21 cellular contexts compared by ENCODE assay signal in the genomic region with DNA sequence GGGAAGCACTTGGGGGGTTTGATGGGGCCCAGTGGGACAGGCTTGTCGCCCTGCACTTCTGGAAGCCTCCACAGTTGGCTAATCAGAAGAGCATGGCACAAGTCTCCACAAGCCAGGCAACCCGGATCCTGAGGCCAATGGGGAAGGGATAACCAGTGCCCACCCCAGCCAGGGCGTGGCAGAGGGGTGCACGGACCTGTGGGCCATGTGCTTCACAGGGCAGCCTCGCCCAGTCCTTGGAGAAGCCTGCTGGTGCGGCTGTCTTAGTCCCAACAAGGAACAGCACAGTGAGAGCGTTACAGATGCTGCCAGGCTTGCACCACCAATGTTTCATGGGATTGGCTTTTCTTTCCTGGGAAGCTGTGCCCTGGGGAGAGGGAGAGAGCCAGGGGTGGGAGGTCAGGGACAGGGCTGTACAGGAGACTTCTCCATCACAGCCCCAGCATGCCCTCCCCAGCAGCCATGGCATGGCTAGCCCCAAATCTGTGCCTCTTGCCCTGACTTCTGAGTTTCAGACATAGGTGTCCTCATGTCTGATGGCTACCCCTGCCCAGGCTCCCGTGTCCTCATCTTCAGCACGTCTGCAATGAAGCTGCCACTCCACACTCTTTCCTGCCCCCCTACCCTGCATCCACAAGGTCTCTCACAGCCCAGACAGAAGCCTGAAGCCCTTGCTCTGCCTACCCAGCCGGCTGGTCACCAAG.
A peak's percentile ranks its signal among the peaks of the same experiment; 100 is the strongest.
DNase-seq lines count a peak whose midpoint lies in the region; ATAC-seq and TF ChIP-seq lines count a peak whose summit lies in the region.
"Had no signal": no experiment of that assay in that cellular context is flagged by ENCODE, and none has a peak within 500 bp of the region (broad histone marks: within the 10 kb centered on the region; RNA-seq: fewer than 3 reads in every experiment).

No MANE protein-coding gene starts in this region.

- in situ Hi-C loops in transverse colon (cut with MboI; ENCODE audit: low pct_ligation_motif_present in 1 of 4, low pct_unique_long_range_greater_than_20kb in 1 of 4, low sequenced_read_pairs in 3 of 4), result loop anchor here in 2 of 4 donors (10.0 to 25.0 kb wide), 2 partner anchors 285 to 288 kb away; a partner anchor contains a TSS

- H3K27ac Mint-ChIP-seq in central memory CD8-positive, alpha-beta T cell (ENCODE audit: low read depth), result no peak overlapping the region
- H3K27ac Mint-ChIP-seq: activated CD8-positive, alpha-beta T cell treated with anti-CD3 and anti-CD28 coated beads, Interleukin-2, amount 10 ng/mL, durations not matched to agents 7 days and 5 days; CD8-positive, alpha-beta T cell; naive B cell; T-helper 1 cell treated with Interleukin-12 subunit alpha and Interleukin-12 subunit beta and Interleukin-4 antibody, amounts not matched to agents 30 μg/mL and 1 μg/mL, for 36 hours had no signal

- 67 to 78% (median 73%) methylated on average over 4 to 10 of the region's 10 CpGs for WGBS in heart left ventricle, 4 donors
- 78% methylated on average over 10 of the region's 10 CpGs for WGBS in right cardiac atrium
- 71% methylated on average over 10 of the region's 10 CpGs; no CpG with 5 or more reads in 1 of the 2 donors for WGBS in transverse colon (ENCODE audit: low coverage in 1 of 2), 2 donors

- H3K4me3 ChIP-seq in heart left ventricle (no peak overlapping the region), right cardiac atrium (ENCODE audit: low read length) (no peak overlapping the region), transverse colon (no peak overlapping the region)
- H3K4me3 ChIP-seq: adrenal gland, esophagus muscularis mucosa, SJCRH30 had no signal

- H3K27me3 Mint-ChIP-seq in central memory CD8-positive, alpha-beta T cell, result no peaks in the 10 kb centered on the region

- TF ChIP-seq POLR2A in heart left ventricle (IDR thresholded peaks at IDR 0.05) (no peak), transverse colon (IDR thresholded peaks at IDR 0.05) (no peak)

- H3K27ac ChIP-seq in heart left ventricle (no peak overlapping the region), right cardiac atrium (ENCODE audit: low read length) (no peak overlapping the region), transverse colon (no peak overlapping the region)
- H3K27ac ChIP-seq: adrenal gland, esophagus muscularis mucosa, SJCRH30, VCaP had no signal

- intact Hi-C loops in heart left ventricle (cut with DNase I) (loop anchor here in 1 of 10 donors (10.0 kb wide), 1 partner anchor 288 kb away; no protein-coding TSS in a partner anchor), right cardiac atrium (cut with DNase I) (loop anchor here in 2 of 4 donors (5.0 kb wide), 2 partner anchors 285 to 310 kb away; no protein-coding TSS in a partner anchor), transverse colon (cut with DNase I; ENCODE audit: low total_unique reads) (no loop called here)

- no peaks in the 10 kb centered on the region for H3K9me3 Mint-ChIP-seq in central memory CD8-positive, alpha-beta T cell
- H3K9me3 Mint-ChIP-seq: CD8-positive, alpha-beta T cell; naive B cell; T-helper 1 cell treated with Interleukin-12 subunit alpha and Interleukin-12 subunit beta and Interleukin-4 antibody, amounts not matched to agents 30 μg/mL and 1 μg/mL, for 36 hours had no signal

- TF ChIP-seq CTCF in heart left ventricle (IDR thresholded peaks at IDR 0.05) (no peak), transverse colon (IDR thresholded peaks at IDR 0.05) (no peak)

- H3K9me3 ChIP-seq in heart left ventricle (no peaks in the 10 kb centered on the region), right cardiac atrium (ENCODE audit: control insufficient read depth, low read length) (no peaks in the 10 kb centered on the region), transverse colon (no peaks in the 10 kb centered on the region)
- H3K9me3 ChIP-seq: adrenal gland, esophagus muscularis mucosa, SJCRH30 had no signal

- peak in 3 of 5 donors; percentile 11 to 23 (median 20) for DNase-seq in heart left ventricle
- no peak for DNase-seq in right cardiac atrium
- peak; percentile 6 to 9 for DNase-seq in central memory CD8-positive, alpha-beta T cell (ENCODE audit: low spot score in 2 of 2)
- peak; percentile 74 for DNase-seq in mesenteric fat pad (ENCODE audit: low spot score)
- peak; percentile 7 for DNase-seq in transverse colon
- DNase-seq in DMS53 (lab: John Stamatoyannopoulos, UW), result no peak
- DNase-seq: activated gamma-delta T cell treated with Interleukin-2 at 50 U/mL for 16 hours, DMS79 treated with DMSO at 0.1 percent for 48 hours, naive B cell, NCI-H187 treated with DMSO at 0.1 percent for 48 hours, NCI-H2227 treated with DMSO at 0.1 percent for 48 hours, PC-3, SJCRH30 had no signal

- H3K4me1 Mint-ChIP-seq in central memory CD8-positive, alpha-beta T cell, result no peaks in the 10 kb centered on the region

- no peak overlapping the region for H3K4me3 Mint-ChIP-seq in central memory CD8-positive, alpha-beta T cell
- H3K4me3 Mint-ChIP-seq: activated CD8-positive, alpha-beta T cell treated with anti-CD3 and anti-CD28 coated beads, Interleukin-2, amount 10 ng/mL, durations not matched to agents 7 days and 5 days; CD8-positive, alpha-beta T cell; naive B cell; T-helper 1 cell treated with Interleukin-12 subunit alpha and Interleukin-12 subunit beta and Interleukin-4 antibody, amounts not matched to agents 30 μg/mL and 1 μg/mL, for 36 hours had no signal

- ATAC-seq in heart left ventricle (no peak), right cardiac atrium (no peak), GM19452 (IDR thresholded peaks at IDR 0.05; ENCODE audit: unreplicated experiment) (no peak), GM18498 (IDR thresholded peaks at IDR 0.05; ENCODE audit: unreplicated experiment) (no peak)
- ATAC-seq in central memory CD8-positive, alpha-beta T cell (replicated peaks; ENCODE audit: extremely low read depth, poor library complexity, severe bottlenecking), result no peak
- ATAC-seq: activated CD8-positive, alpha-beta T cell treated with anti-CD3 and anti-CD28 coated beads, Interleukin-2, amount 10 ng/mL, durations not matched to agents 7 days and 5 days; CD8-positive, alpha-beta T cell; PC-3 had no signal

- TF ChIP-seq EP300 in transverse colon (IDR thresholded peaks at IDR 0.05; ENCODE audit: low read depth), result no peak

- no peaks in the 10 kb centered on the region for H3K36me3 ChIP-seq in heart left ventricle
- H3K36me3 ChIP-seq in transverse colon, result no peaks in the 10 kb centered on the region
- H3K36me3 ChIP-seq: adrenal gland, esophagus muscularis mucosa, SJCRH30 had no signal

- peaks cover 0 to 18% (median 0%) of the 10 kb centered on the region in 12 donors for H3K4me1 ChIP-seq in heart left ventricle
- no peaks in the 10 kb centered on the region for H3K4me1 ChIP-seq in right cardiac atrium (ENCODE audit: control insufficient read depth, insufficient read depth, low read length)
- no peaks in the 10 kb centered on the region for H3K4me1 ChIP-seq in transverse colon
- H3K4me1 ChIP-seq: adrenal gland, SJCRH30 had no signal

- H3K36me3 Mint-ChIP-seq in central memory CD8-positive, alpha-beta T cell (ENCODE audit: insufficient read depth), result peaks cover 2% of the 10 kb centered on the region
- H3K36me3 Mint-ChIP-seq: CD8-positive, alpha-beta T cell; naive B cell had no signal

- H3K27me3 ChIP-seq in heart left ventricle, result no peaks in the 10 kb centered on the region
- H3K27me3 ChIP-seq in right cardiac atrium (ENCODE audit: control insufficient read depth, insufficient read depth), result no peaks in the 10 kb centered on the region
- H3K27me3 ChIP-seq in transverse colon, result no peaks in the 10 kb centered on the region
- H3K27me3 ChIP-seq: adrenal gland, esophagus muscularis mucosa, SJCRH30 had no signal

Comparison
In these comparisons a context has a peak if more than half of its experiments do, and no peak if none do; other contexts are left out.
1. DNase-seq: peak in heart left ventricle (3 of 5), central memory CD8-positive, alpha-beta T cell (2 of 2), mesenteric fat pad (single experiment) and transverse colon (single experiment); none in right cardiac atrium (0 of 3) and DMS53 (single experiment).